ENCODE assay signal across 1 cellular context in genomic region chr4:73258668-73259551, GRCh38.
A peak's percentile ranks its signal among the peaks of the same experiment; 100 is the strongest.
TF ChIP-seq lines count a peak whose summit lies in the region.

Gene ANKRD17 (minus strand): TSS chr4:73258798. CDS start chr4:73258668, 130 bp downstream.

TF ChIP-seq in K562, 482 proteins besides CTCF, POLR2A, EP300 and RAD21 (continued from another document):
- TF ChIP-seq ARID3A (IDR thresholded peaks at IDR 0.05; ENCODE audit: borderline replicate concordance, low read depth, low read length) (0 out of 2 replicates have a peak, but pooled peaks have one; percentile 10), ZNF212 (CRISPR knock-in tag; IDR thresholded peaks at IDR 0.05) (0 out of 2 replicates have a peak, but pooled peaks have one; percentile 39), POLR2B (IDR thresholded peaks at IDR 0.05; ENCODE audit: low read depth, partially characterized antibody) (peak; percentile 94), NR2C2 (CRISPR knock-in tag; IDR thresholded peaks at IDR 0.05) (no peak), NR2C2 (tag; IDR thresholded peaks at IDR 0.05) (peak; percentile 35; the same call in 1 of the 2 replicates), ZNF583 (CRISPR knock-in tag; IDR thresholded peaks at IDR 0.05) (no peak), RBBP5 (IDR thresholded peaks at IDR 0.05; ENCODE audit: borderline replicate concordance, insufficient read depth, low read length, poor library complexity, severe bottlenecking) (peak; percentile 92), SIN3A (IDR thresholded peaks at IDR 0.05; ENCODE audit: borderline replicate concordance in 2 of 2, control insufficient read depth in 1 of 2, low read depth in 2 of 2, low read length in 2 of 2) (peak in 1 of 2 experiments; percentile 85; a peak in 1 of 4 replicates), CREM (IDR thresholded peaks at IDR 0.05; ENCODE audit: low read depth) (peak; percentile 99), LCOR (CRISPR knock-in tag; IDR thresholded peaks at IDR 0.05) (peak; percentile 79), ZC3H4 (CRISPR knock-in tag; IDR thresholded peaks at IDR 0.05; ENCODE audit: borderline replicate concordance) (no peak; the same call in 1 of the 2 replicates), NCOR1 (IDR thresholded peaks at IDR 0.05) (peak; percentile 25; the same call in 1 of the 2 replicates), HMGN3 (IDR thresholded peaks at IDR 0.05; ENCODE audit: borderline replicate concordance, extremely low read depth, insufficient read length, low read depth, low read length) (peak; percentile 80), NFRKB (IDR thresholded peaks at IDR 0.05; ENCODE audit: low read depth) (peak; percentile 80), MAFG (tag; conservative IDR thresholded peaks at IDR 0.05) (no peak), PRMT5 (CRISPR knock-in tag; IDR thresholded peaks at IDR 0.05) (no peak), ZNF134 (CRISPR knock-in tag; conservative IDR thresholded peaks at IDR 0.05) (no peak), HDAC1 (IDR thresholded peaks at IDR 0.05) (no peak; a peak in 1 of 4 replicates), E2F1 (CRISPR knock-in tag; IDR thresholded peaks at IDR 0.05) (peak; percentile 75; the same call in 1 of the 2 replicates), ARID1B (IDR thresholded peaks at IDR 0.05) (peak; percentile 43), TAF7 (tag; IDR thresholded peaks at IDR 0.05) (peak; percentile 83), SMAD1 (IDR thresholded peaks at IDR 0.05; ENCODE audit: low read depth, low read length, partially characterized antibody) (peak; percentile 87), MYC (IDR thresholded peaks at IDR 0.05; ENCODE audit: low read depth, low read length) (peak; percentile 92), MYC (CRISPR knock-in tag; IDR thresholded peaks at IDR 0.05; ENCODE audit: borderline replicate concordance, low read depth) (0 out of 2 replicates have a peak, but pooled peaks have one; percentile 69), E2F5 (CRISPR knock-in tag; IDR thresholded peaks at IDR 0.05) (no peak), TAF9B (IDR thresholded peaks at IDR 0.05; ENCODE audit: partially characterized antibody) (peak; percentile 85), SNIP1 (IDR thresholded peaks at IDR 0.05; ENCODE audit: low read depth) (no peak), MAZ (CRISPR knock-in tag; conservative IDR thresholded peaks at IDR 0.05 in 1 of 2, IDR thresholded peaks at IDR 0.05 in 1 of 2) (peak; percentile 86 to 91), CBFA2T3 (IDR thresholded peaks at IDR 0.05) (no peak), SIN3B (IDR thresholded peaks at IDR 0.05; ENCODE audit: low read depth) (peak; percentile 83), ZBTB12 (CRISPR knock-in tag; IDR thresholded peaks at IDR 0.05) (peak; percentile 95), ATF1 (CRISPR knock-in tag; IDR thresholded peaks at IDR 0.05) (peak; percentile 91), ATF1 (tag; IDR thresholded peaks at IDR 0.05) (peak; percentile 98)
